ENCODE assay signal across 8 cellular contexts in genomic region chr12:48851883-48852733, GRCh38. TPM values are rescaled to one million over a fixed set of nuclear protein-coding genes. Genes with fewer than 3 reads are reported as not detected.
A peak's percentile ranks its signal among the peaks of the same experiment; 100 is the strongest.
DNase-seq lines count a peak whose midpoint lies in the region; TF ChIP-seq lines count a peak whose summit lies in the region.

Gene DDX23 (minus strand): TSS chr12:48852163. CDS start chr12:48845782, 6,381 bp downstream.

- no peak for TF ChIP-seq EP300 in suprapubic skin (IDR thresholded peaks at IDR 0.05)

- H3K4me1 ChIP-seq in suprapubic skin: peaks cover 30% of the 10 kb centered on the region

- 0% methylated on average over 38 of the region's 53 CpGs for WGBS in suprapubic skin

- peak within 1 kb of the TSS; percentile 99 for H3K4me3 Mint-ChIP-seq in HFFc6
- H3K4me3 Mint-ChIP-seq in activated naive CD4-positive, alpha-beta T cell treated with anti-CD3 and anti-CD28 coated beads, Interleukin-2, amount 10 ng/mL, durations not matched to agents 7 days and 5 days: peak within 1 kb of the TSS; percentile 97

- H3K36me3 Mint-ChIP-seq in HFFc6 (ENCODE audit: low read depth): peaks cover 16% of the 10 kb centered on the region; the same call in 1 of the 2 replicates
- peaks cover 19% of the 10 kb centered on the region for H3K36me3 Mint-ChIP-seq in activated naive CD4-positive, alpha-beta T cell treated with anti-CD3 and anti-CD28 coated beads, Interleukin-2, amount 10 ng/mL, durations not matched to agents 7 days and 5 days

- H3K9me3 Mint-ChIP-seq in HFFc6: no peaks in the 10 kb centered on the region
- H3K9me3 Mint-ChIP-seq in activated naive CD4-positive, alpha-beta T cell treated with anti-CD3 and anti-CD28 coated beads, Interleukin-2, amount 10 ng/mL, durations not matched to agents 7 days and 5 days: no peaks in the 10 kb centered on the region

- H3K27me3 Mint-ChIP-seq in HFFc6 (ENCODE audit: insufficient read depth): peaks cover 4% of the 10 kb centered on the region
- H3K27me3 Mint-ChIP-seq in activated naive CD4-positive, alpha-beta T cell treated with anti-CD3 and anti-CD28 coated beads, Interleukin-2, amount 10 ng/mL, durations not matched to agents 7 days and 5 days: no peaks in the 10 kb centered on the region

- CTCF ChIA-PET in activated naive CD4-positive, alpha-beta T cell treated with anti-CD3 and anti-CD28 coated beads, Interleukin-2, amount 10 ng/mL, durations not matched to agents 7 days and 5 days (lab: Charles Lee): interaction anchor here (0.9 to 8.7 kb wide), 26 partner anchors 10 to 250 kb away, joined by 3 to 173 read pairs (median 6); partner anchors contain the start of genes ARF3, FKBP11, RND1 and WNT1

- H3K9me3 ChIP-seq in SK-N-MC (ENCODE audit: low read depth, low read length) (no peaks in the 10 kb centered on the region), suprapubic skin (no peaks in the 10 kb centered on the region)

- peak within 1 kb of the TSS; percentile 94 for H3K27ac Mint-ChIP-seq in HFFc6
- H3K27ac Mint-ChIP-seq in activated naive CD4-positive, alpha-beta T cell treated with anti-CD3 and anti-CD28 coated beads, Interleukin-2, amount 10 ng/mL, durations not matched to agents 7 days and 5 days: peak within 1 kb of the TSS; percentile 91

- H3K36me3 ChIP-seq in SK-N-MC (ENCODE audit: insufficient read depth, low read length): peaks cover 17% of the 10 kb centered on the region
- no peaks in the 10 kb centered on the region for H3K36me3 ChIP-seq in suprapubic skin

- peak; percentile 87 for DNase-seq in GM04503 (ENCODE audit: low read depth)
- peak; percentile 97 for DNase-seq in HFFc6
- peak; percentile 99 for DNase-seq in NB4 (ENCODE audit: low read depth)
- DNase-seq in SK-N-MC (ENCODE audit: low read depth, low spot score): peak; percentile 80
- DNase-seq in activated naive CD4-positive, alpha-beta T cell treated with anti-CD3 and anti-CD28 coated beads, Interleukin-2, amount 10 ng/mL, durations not matched to agents 7 days and 5 days: peak; percentile 96
- peak; percentile 97 for DNase-seq in germinal center (ENCODE audit: low spot score)
- DNase-seq in nucleus accumbens (lab: John Stamatoyannopoulos, UW): peak; percentile 66 to 97 (median 93)
- DNase-seq in suprapubic skin (ENCODE audit: low spot score in 2 of 2): peak; percentile 96 to 97

- H3K4me1 Mint-ChIP-seq in HFFc6 (ENCODE audit: low read depth): peaks cover 29% of the 10 kb centered on the region
- H3K4me1 Mint-ChIP-seq in activated naive CD4-positive, alpha-beta T cell treated with anti-CD3 and anti-CD28 coated beads, Interleukin-2, amount 10 ng/mL, durations not matched to agents 7 days and 5 days: peaks cover 44% of the 10 kb centered on the region

- TF ChIP-seq POLR2A in NB4 (IDR thresholded peaks at IDR 0.05; ENCODE audit: extremely low read depth, insufficient read length) (peak; percentile 50), suprapubic skin (IDR thresholded peaks at IDR 0.05) (peak in 1 of 2 donors; percentile 61)

- peak within 1 kb of the TSS; percentile 94 for H3K9ac ChIP-seq in SK-N-MC (ENCODE audit: insufficient read length)

- no peaks in the 10 kb centered on the region for H3K27me3 ChIP-seq in suprapubic skin

- H3K4me3 ChIP-seq in NB4 (ENCODE audit: low read depth, low read length): peak within 1 kb of the TSS; percentile 76
- peak within 1 kb of the TSS; percentile 96 for H3K4me3 ChIP-seq in SK-N-MC
- peak within 1 kb of the TSS; percentile 72 for H3K4me3 ChIP-seq in suprapubic skin

- no peak for TF ChIP-seq CTCF in HFFc6 (IDR thresholded peaks at IDR 0.05)
- no peak for TF ChIP-seq CTCF in NB4 (IDR thresholded peaks at IDR 0.05; ENCODE audit: low read depth, low read length)
- no peak for TF ChIP-seq CTCF in suprapubic skin (IDR thresholded peaks at IDR 0.05)

- H3K27ac ChIP-seq in SK-N-MC: peak within 1 kb of the TSS; percentile 71
- peak within 1 kb of the TSS; percentile 85 for H3K27ac ChIP-seq in suprapubic skin

RNA-seq across cellular contexts. Expression of gene DDX23, which starts in this region (rescaled TPM):
- total RNA-seq in HFFc6 (2021; fragmentation: NEBNext Ultra II Directional; extraction: Animal tissue kit (Norgen Biotek cat#: 25700)): 10 to 100 TPM; 57.4 to 84.1 (median 69.8) TPM
- total RNA-seq in suprapubic skin: 100 to 1,000 TPM in 1 of 4 donors, 10 to 100 TPM in 3; 55.0 to 125 (median 62.2) TPM

Comparison
In these comparisons a context has a peak if more than half of its experiments do, and no peak if none do; other contexts are left out.
1. Peak in every context shown above with its lines: DNase-seq, H3K4me3 ChIP-seq and H3K27ac ChIP-seq.